1 cellular context compared by ENCODE assay signal in genomic region chr14:20632831-20633771, GRCh38.
TF ChIP-seq lines count a peak whose summit lies in the region.

No MANE protein-coding gene starts in this region.

TF ChIP-seq in HepG2, 621 proteins besides CTCF, POLR2A, EP300 and RAD21 (continued from another document and continues in another):
- peak; percentile 60 for TF ChIP-seq ZBTB20 (CRISPR knock-in tag; IDR thresholded peaks at IDR 0.05; ENCODE audit: borderline replicate concordance, low read depth)
- peak; percentile 39; the same call in 1 of the 2 replicates for TF ChIP-seq ZFX (CRISPR knock-in tag; IDR thresholded peaks at IDR 0.05; ENCODE audit: low read depth)
- TF ChIP-seq ZBTB43 (CRISPR knock-in tag; conservative IDR thresholded peaks at IDR 0.05): 0 out of 2 replicates have a peak, but pooled peaks have one; percentile 33
- no peak for TF ChIP-seq THYN1 (CRISPR knock-in tag; IDR thresholded peaks at IDR 0.05; ENCODE audit: borderline replicate concordance, low read depth)
- peak; percentile 43; the same call in 1 of the 2 replicates for TF ChIP-seq GMEB1 (CRISPR knock-in tag; IDR thresholded peaks at IDR 0.05; ENCODE audit: borderline replicate concordance)
- peak; percentile 34; the same call in 1 of the 2 replicates for TF ChIP-seq ZFY (CRISPR knock-in tag; IDR thresholded peaks at IDR 0.05)
- TF ChIP-seq BATF2 (CRISPR knock-in tag; IDR thresholded peaks at IDR 0.05): no peak
- TF ChIP-seq PHB2 (IDR thresholded peaks at IDR 0.05; ENCODE audit: partially characterized antibody): no peak
- TF ChIP-seq SKIL (CRISPR knock-in tag; IDR thresholded peaks at IDR 0.05; ENCODE audit: borderline replicate concordance): no peak
- TF ChIP-seq ZNF501 (CRISPR knock-in tag; IDR thresholded peaks at IDR 0.05): peak; percentile 44; the same call in 1 of the 2 replicates
- peak; percentile 87 for TF ChIP-seq MIXL1 (CRISPR knock-in tag; IDR thresholded peaks at IDR 0.05)
- TF ChIP-seq SSRP1 (CRISPR knock-in tag; IDR thresholded peaks at IDR 0.05): peak; percentile 100
- TF ChIP-seq TSC22D2 (CRISPR knock-in tag; IDR thresholded peaks at IDR 0.05; ENCODE audit: borderline replicate concordance): no peak
- peak; percentile 44; the same call in 1 of the 2 replicates for TF ChIP-seq ZNF580 (CRISPR knock-in tag; IDR thresholded peaks at IDR 0.05; ENCODE audit: borderline replicate concordance, low read depth)
- TF ChIP-seq ZSCAN29 (CRISPR knock-in tag; conservative IDR thresholded peaks at IDR 0.05): 0 out of 2 replicates have a peak, but pooled peaks have one; percentile 26
- peak; percentile 93 for TF ChIP-seq MYPOP (CRISPR knock-in tag; IDR thresholded peaks at IDR 0.05)
- no peak for TF ChIP-seq KLF11 (CRISPR knock-in tag; IDR thresholded peaks at IDR 0.05)
- peak; percentile 74 for TF ChIP-seq ZNF430 (CRISPR knock-in tag; IDR thresholded peaks at IDR 0.05)
- TF ChIP-seq JUND (CRISPR knock-in tag; IDR thresholded peaks at IDR 0.05): 0 out of 2 replicates have a peak, but pooled peaks have one; percentile 12
- 0 out of 2 replicates have a peak, but pooled peaks have one; percentile 59 for TF ChIP-seq PRMT3 (CRISPR knock-in tag; IDR thresholded peaks at IDR 0.05; ENCODE audit: borderline replicate concordance, low read depth)
- TF ChIP-seq ZNF687 (CRISPR knock-in tag; IDR thresholded peaks at IDR 0.05): peak; percentile 54
- peak; percentile 28 for TF ChIP-seq ZEB1 (IDR thresholded peaks at IDR 0.05; ENCODE audit: insufficient replicate concordance, low read depth)
- peak; percentile 57 for TF ChIP-seq ZKSCAN1 (IDR thresholded peaks at IDR 0.05; ENCODE audit: low read length)
- TF ChIP-seq CHD2 (IDR thresholded peaks at IDR 0.05; ENCODE audit: low read depth, low read length): no peak
- TF ChIP-seq CSRNP1 (CRISPR knock-in tag; IDR thresholded peaks at IDR 0.05): peak; percentile 70; the same call in 1 of the 2 replicates
- no peak; the same call in 1 of the 2 replicates for TF ChIP-seq HNF4A (CRISPR knock-in tag; IDR thresholded peaks at IDR 0.05)
- TF ChIP-seq HBP1 (CRISPR knock-in tag; IDR thresholded peaks at IDR 0.05; ENCODE audit: low read depth): no peak
- TF ChIP-seq ZNF235 (CRISPR knock-in tag; IDR thresholded peaks at IDR 0.05; ENCODE audit: borderline replicate concordance): no peak
- TF ChIP-seq ZNF598 (CRISPR knock-in tag; IDR thresholded peaks at IDR 0.05; ENCODE audit: borderline replicate concordance): peak; percentile 63; the same call in 1 of the 2 replicates
- peak; percentile 54; the same call in 1 of the 2 replicates for TF ChIP-seq ZNF614 (CRISPR knock-in tag; IDR thresholded peaks at IDR 0.05; ENCODE audit: borderline replicate concordance)
- peak; percentile 55; the same call in 1 of the 2 replicates for TF ChIP-seq HNF1A (IDR thresholded peaks at IDR 0.05; ENCODE audit: low read depth)
- peak; percentile 31; the same call in 1 of the 2 replicates for TF ChIP-seq HNF1A (CRISPR knock-in tag; IDR thresholded peaks at IDR 0.05; ENCODE audit: borderline replicate concordance)
- TF ChIP-seq ZNF34 (CRISPR knock-in tag; IDR thresholded peaks at IDR 0.05; ENCODE audit: borderline replicate concordance): 0 out of 2 replicates have a peak, but pooled peaks have one; percentile 49
- peak; percentile 38; the same call in 1 of the 2 replicates for TF ChIP-seq PITX1 (CRISPR knock-in tag; IDR thresholded peaks at IDR 0.05)
- 0 out of 2 replicates have a peak, but pooled peaks have one; percentile 6 for TF ChIP-seq GABPB1 (CRISPR knock-in tag; IDR thresholded peaks at IDR 0.05)
- no peak; the same call in 1 of the 2 replicates for TF ChIP-seq GATAD1 (CRISPR knock-in tag; IDR thresholded peaks at IDR 0.05)
- peak; percentile 43; the same call in 1 of the 2 replicates for TF ChIP-seq ELF3 (CRISPR knock-in tag; IDR thresholded peaks at IDR 0.05)
- peak; percentile 82 for TF ChIP-seq TARDBP (CRISPR knock-in tag; IDR thresholded peaks at IDR 0.05)
